ENCODE assay signal across 8 cellular contexts in the genomic region with DNA sequence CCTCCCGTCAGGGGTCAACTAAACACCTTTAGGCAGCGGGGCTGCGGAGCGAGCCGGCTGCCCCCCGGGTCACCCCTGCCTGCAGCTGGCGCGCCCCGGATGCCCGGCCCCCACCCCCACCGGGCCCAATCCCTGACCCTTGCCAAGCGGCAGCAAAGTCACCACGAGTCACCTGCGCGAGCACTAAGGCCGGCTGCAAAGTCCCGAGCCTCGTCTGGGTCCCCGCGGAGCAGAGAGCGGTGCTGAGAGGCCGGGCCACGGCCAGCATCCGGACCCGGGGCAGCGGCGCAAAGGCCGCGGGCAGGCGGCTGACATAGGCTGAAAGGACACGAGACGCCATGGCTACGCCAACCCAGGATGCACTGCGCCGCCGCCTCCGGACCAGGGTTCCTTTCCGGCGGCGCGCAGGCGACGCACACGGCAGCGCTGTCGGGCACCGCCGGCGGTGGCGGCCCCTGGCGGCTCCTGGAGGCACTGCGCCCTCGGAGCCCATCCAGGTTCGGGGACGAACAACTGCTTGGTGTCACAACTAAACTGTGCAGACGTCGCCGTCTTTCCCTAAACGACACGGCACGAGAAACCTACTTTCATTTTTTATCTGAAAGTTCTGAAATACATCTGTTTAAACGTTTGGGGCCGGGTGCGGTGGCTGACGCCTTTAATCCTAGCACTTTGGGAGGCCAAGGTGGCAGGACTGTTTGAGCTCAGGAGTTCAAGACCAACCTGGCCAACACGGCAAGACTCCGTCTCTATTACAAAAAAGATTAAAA. TPM values are rescaled to one million over a fixed set of nuclear protein-coding genes. Genes with fewer than 3 reads are reported as not detected.
DNase-seq lines count a peak whose midpoint lies in the region; ATAC-seq and TF ChIP-seq lines count a peak whose summit lies in the region.

A gene (minus strand): TSS at position 366 of the 770 bp plus-strand sequence. CDS start 26 bp downstream, at position 340.

- peak within 1 kb of the TSS; percentile 72 for H3K4me3 ChIP-seq in kidney epithelial cell (ENCODE audit: low read depth, low read length)

- DNase-seq in AML-193 (lab: John Stamatoyannopoulos, UW) (peak; percentile 80 to 81), NCI-H226 (peak; percentile 77), cerebellar cortex (ENCODE audit: low spot score) (peak; percentile 87), kidney epithelial cell (ENCODE audit: low read depth) (no peak)
- peak; percentile 94 for DNase-seq in activated CD4-positive, CD25-positive, alpha-beta regulatory T cell treated with anti-CD3 and anti-CD28 coated beads, Interleukin-2, amount 50 U/mL, for 72 hours
- peak; percentile 93 for DNase-seq in stimulated activated CD4-positive, alpha-beta T cell treated with anti-CD3 and anti-CD28 coated beads, Interleukin-15, amount 100 ng/mL, for 24 hours

- ATAC-seq in GM19023 (IDR thresholded peaks at IDR 0.05; ENCODE audit: unreplicated experiment) (peak; percentile 92), HG03196 (IDR thresholded peaks at IDR 0.05; ENCODE audit: unreplicated experiment) (peak; percentile 96)

- H3K36me3 ChIP-seq in kidney epithelial cell (ENCODE audit: control insufficient read depth, insufficient read depth, low read length): no peaks in the 10 kb centered on the region

- peak; percentile 62 for TF ChIP-seq CTCF in kidney epithelial cell (IDR thresholded peaks at IDR 0.05; ENCODE audit: insufficient read depth, low read length, poor library complexity, severe bottlenecking)

- no peaks in the 10 kb centered on the region for H3K27me3 ChIP-seq in kidney epithelial cell (ENCODE audit: control insufficient read depth, insufficient read depth, low read length)

RNA-seq across cellular contexts. Expression of the gene that starts here (rescaled TPM):
- total RNA-seq in kidney epithelial cell: 69.1 and 132 TPM in 2 replicates
